Comparison of ENCODE assay signal across 9 cellular contexts in genomic region chr17:81322271-81323082, GRCh38. TPM values are rescaled to one million over a fixed set of nuclear protein-coding genes. Genes with fewer than 3 reads are reported as not detected.
DNase-seq lines count a peak whose midpoint lies in the region; ATAC-seq, FAIRE-seq and TF ChIP-seq lines count a peak whose summit lies in the region.
"Had no signal": no experiment of that assay in that cellular context is flagged by ENCODE, and none has a peak within 500 bp of the region (broad histone marks: within the 10 kb centered on the region; RNA-seq: fewer than 3 reads in every experiment).

No MANE protein-coding gene starts in this region.

- POLR2A ChIA-PET in MCF 10A (lab: Yijun Ruan, JAX): interaction anchor here (1.0 to 1.5 kb wide), 2 partner anchors 18 to 73 kb away, joined by 3 to 4 read pairs; partner anchors contain the start of gene BAHCC1
- POLR2A ChIA-PET in endothelial cell of umbilical vein (lab: Charles Lee): no interaction called here

- CTCF ChIA-PET in MCF 10A (lab: Yijun Ruan, JAX): interaction anchor here (1.0 kb wide), 1 partner anchor 13 kb away, joined by 3 read pairs; no protein-coding TSS in a partner anchor
- CTCF ChIA-PET in mammary epithelial cell (lab: Charles Lee; ENCODE audit: low non-redundant PET): no interaction called here
- CTCF ChIA-PET in endothelial cell of umbilical vein (lab: Charles Lee): interaction anchor here (0.9 to 1.0 kb wide), 2 partner anchors 13 to 67 kb away, joined by 3 to 4 read pairs; no protein-coding TSS in a partner anchor

- H3K4me1 ChIP-seq in mammary epithelial cell (ENCODE audit: insufficient read depth, low read length) (no peaks in the 10 kb centered on the region), endothelial cell of umbilical vein (ENCODE audit: control insufficient read depth, extremely low read depth, insufficient read depth, low read length) (no peaks in the 10 kb centered on the region)

- H2AFZ ChIP-seq in mammary epithelial cell (ENCODE audit: low read depth, low read length): no peak overlapping the region
- no peak overlapping the region for H2AFZ ChIP-seq in endothelial cell of umbilical vein (ENCODE audit: low read depth, low read length)

- no peaks in the 10 kb centered on the region for H3K9me3 Mint-ChIP-seq in MCF 10A (ENCODE audit: unreplicated experiment)
- H3K9me3 Mint-ChIP-seq: activated naive CD4-positive, alpha-beta T cell treated with anti-CD3 and anti-CD28 coated beads, Interleukin-2, amount 50 U/mL, for 24 hours had no signal

- intact Hi-C loops in MCF 10A (cut with micrococcal nuclease) (no loop called here), mammary epithelial cell (cut with micrococcal nuclease) (no loop called here), endothelial cell of umbilical vein (cut with micrococcal nuclease) (no loop called here)

- H3K9ac ChIP-seq in mammary epithelial cell (ENCODE audit: insufficient read depth, low read length): no peak overlapping the region
- H3K9ac ChIP-seq in endothelial cell of umbilical vein (replicated peaks; ENCODE audit: extremely low read depth, insufficient read depth, low read length): no peak overlapping the region

- TF ChIP-seq CTCF in MCF 10A (IDR thresholded peaks at IDR 0.05; ENCODE audit: unreplicated experiment) (no peak), mammary epithelial cell (conservative IDR thresholded peaks at IDR 0.05 in 1 of 2, IDR thresholded peaks at IDR 0.05 in 1 of 2; ENCODE audit: extremely low read depth in 1 of 2, insufficient read depth in 1 of 2, low read depth in 1 of 2, low read length in 2 of 2) (peak in 1 of 2 donors; percentile 33), endothelial cell of umbilical vein (IDR thresholded peaks at IDR 0.05; ENCODE audit: extremely low read depth in 1 of 2, insufficient read depth in 1 of 2, low read depth in 1 of 2, low read length in 2 of 2) (peak; percentile 21 to 27), omental fat pad (IDR thresholded peaks at IDR 0.05) (no peak)

- H3K36me3 ChIP-seq in mammary epithelial cell (ENCODE audit: insufficient read depth, low read length) (no peaks in the 10 kb centered on the region), endothelial cell of umbilical vein (ENCODE audit: control insufficient read depth in 2 of 2, extremely low read depth in 1 of 2, insufficient read depth in 2 of 2, low read length in 2 of 2) (no peaks in the 10 kb centered on the region)

- dilution Hi-C loops in mammary epithelial cell (cut with HindIII; ENCODE audit: low sequenced_read_pairs): no loop called here
- dilution Hi-C loops in endothelial cell of umbilical vein (cut with MboI; ENCODE audit: extremely low pct_ligation_motif_present, low sequenced_read_pairs): no loop called here

- H3K27ac ChIP-seq in mammary epithelial cell (ENCODE audit: insufficient read depth, low read depth, low read length) (no peak overlapping the region), endothelial cell of umbilical vein (ENCODE audit: insufficient read depth, low read depth, low read length) (no peak overlapping the region)

- no peaks in the 10 kb centered on the region for H3K27me3 ChIP-seq in mammary epithelial cell (ENCODE audit: insufficient read depth, low read length)
- peaks cover 0 to 2% of the 10 kb centered on the region in 2 experiments for H3K27me3 ChIP-seq in endothelial cell of umbilical vein (ENCODE audit: control insufficient read depth in 2 of 2, insufficient read depth in 2 of 2, low read length in 2 of 2)

- no peak overlapping the region for H3K27ac Mint-ChIP-seq in MCF 10A (ENCODE audit: low read depth, unreplicated experiment)
- H3K27ac Mint-ChIP-seq: activated naive CD4-positive, alpha-beta T cell treated with anti-CD3 and anti-CD28 coated beads, Interleukin-2, amount 50 U/mL, for 24 hours had no signal

- H3K27me3 Mint-ChIP-seq in MCF 10A (ENCODE audit: insufficient read depth, unreplicated experiment): no peaks in the 10 kb centered on the region
- H3K27me3 Mint-ChIP-seq: activated naive CD4-positive, alpha-beta T cell treated with anti-CD3 and anti-CD28 coated beads, Interleukin-2, amount 50 U/mL, for 24 hours had no signal

- no peaks in the 10 kb centered on the region for H3K9me1 ChIP-seq in endothelial cell of umbilical vein (replicated peaks; ENCODE audit: control insufficient read depth, extremely low read depth, insufficient read depth, low read length)

- 100% methylated on average over 9 of the region's 34 CpGs for WGBS in mammary epithelial cell (ENCODE audit: low coverage, missing lambda C conversion rate)

- H3K36me3 Mint-ChIP-seq in MCF 10A (ENCODE audit: insufficient read depth, unreplicated experiment): no peaks in the 10 kb centered on the region
- H3K36me3 Mint-ChIP-seq: activated naive CD4-positive, alpha-beta T cell treated with anti-CD3 and anti-CD28 coated beads, Interleukin-2, amount 50 U/mL, for 24 hours had no signal

- H3K4me3 ChIP-seq in mammary epithelial cell (replicated peaks in 1 of 3; ENCODE audit: insufficient read depth in 1 of 3, low read depth in 2 of 3, low read length in 3 of 3) (no peak overlapping the region), endothelial cell of umbilical vein (replicated peaks in 1 of 3; ENCODE audit: insufficient read depth in 1 of 3, low read depth in 1 of 3, low read length in 3 of 3) (no peak overlapping the region)

- TF ChIP-seq POLR2A in endothelial cell of umbilical vein (IDR thresholded peaks at IDR 0.05; ENCODE audit: low read depth, low read length): no peak

- FAIRE-seq in endothelial cell of umbilical vein (lab: Jason Lieb, UNC): no peak

- peak; percentile 47 for DNase-seq in MCF 10A (ENCODE audit: unreplicated experiment)
- no peak for DNase-seq in mammary epithelial cell
- peak; percentile 21 for DNase-seq in T follicular helper cell (ENCODE audit: low read depth)
- DNase-seq in endothelial cell of umbilical vein (ENCODE audit: low read depth, low spot score): no peak
- DNase-seq in stimulated activated CD8-positive, alpha-beta memory T cell treated with anti-CD3 and anti-CD28 coated beads, Interleukin-4, amount 100 ng/mL, for 48 hours: peak; percentile 76
- no peak for DNase-seq in NK-92 treated with Interleukin-12 subunit alpha and Interleukin-12 subunit beta, amount 100 ng/mL, for 24 hours (lab: John Stamatoyannopoulos, UW)
- no peak for DNase-seq in omental fat pad (ENCODE audit: low spot score)

- H3K79me2 ChIP-seq in mammary epithelial cell (ENCODE audit: insufficient read depth, low read length) (no peaks in the 10 kb centered on the region), endothelial cell of umbilical vein (ENCODE audit: control insufficient read depth, insufficient read depth, low read length) (no peaks in the 10 kb centered on the region)

- H3K4me1 Mint-ChIP-seq in MCF 10A (ENCODE audit: insufficient read depth, unreplicated experiment): peaks cover 5% of the 10 kb centered on the region
- H3K4me1 Mint-ChIP-seq: activated naive CD4-positive, alpha-beta T cell treated with anti-CD3 and anti-CD28 coated beads, Interleukin-2, amount 50 U/mL, for 24 hours had no signal

- no peak for ATAC-seq in GM18517 (IDR thresholded peaks at IDR 0.05; ENCODE audit: unreplicated experiment)
- ATAC-seq in omental fat pad (ENCODE audit: low FRiP score): no peak

- no peaks in the 10 kb centered on the region for H4K20me1 ChIP-seq in mammary epithelial cell (ENCODE audit: insufficient read depth, low read length)
- H4K20me1 ChIP-seq in endothelial cell of umbilical vein (replicated peaks; ENCODE audit: control insufficient read depth, extremely low read depth, insufficient read depth, low read length): no peaks in the 10 kb centered on the region

- no peak overlapping the region for H3K4me3 Mint-ChIP-seq in MCF 10A (ENCODE audit: unreplicated experiment)
- H3K4me3 Mint-ChIP-seq: activated naive CD4-positive, alpha-beta T cell treated with anti-CD3 and anti-CD28 coated beads, Interleukin-2, amount 50 U/mL, for 24 hours had no signal

- H3K4me2 ChIP-seq in mammary epithelial cell (ENCODE audit: insufficient read depth, low read depth, low read length): no peak overlapping the region
- no peak overlapping the region for H3K4me2 ChIP-seq in endothelial cell of umbilical vein (ENCODE audit: insufficient read depth, low read length)

- in situ Hi-C loops in mammary epithelial cell (cut with MboI; ENCODE audit: low sequenced_read_pairs in 2 of 2): no loop called here

- H3K9me3 ChIP-seq in mammary epithelial cell (replicated peaks; ENCODE audit: insufficient read depth, low read length) (no peaks in the 10 kb centered on the region), endothelial cell of umbilical vein (replicated peaks; ENCODE audit: control insufficient read depth, insufficient read depth, low read length) (no peaks in the 10 kb centered on the region)

- no TSS peak for BruUV-seq in MCF 10A (replicated peaks; lab: Mats Ljungman, UMichigan)
- no TSS peak for BruUV-seq in mammary epithelial cell (replicated peaks; lab: Mats Ljungman, UMichigan)
- BruUV-seq in endothelial cell of umbilical vein (replicated peaks; lab: Mats Ljungman, UMichigan): no TSS peak

TF ChIP-seq in endothelial cell of umbilical vein, 7 proteins besides CTCF, POLR2A, EP300 and RAD21:
- TF ChIP-seq EZH2 (IDR thresholded peaks at IDR 0.05; ENCODE audit: borderline replicate concordance, low read depth, low read length, severe bottlenecking): no peak

RNA-seq across cellular contexts. Expression of gene SLC38A10, which starts 27.4 kb away (rescaled TPM):
- total RNA-seq in MCF 10A (2022) (98.2 and 108 TPM in 2 replicates), mammary epithelial cell (10 to 100 TPM; 36.5 to 71.7 TPM), endothelial cell of umbilical vein (109 and 113 TPM in 2 replicates), omental fat pad (100 to 1,000 TPM in 1 of 4 donors, 10 to 100 TPM in 3; 61.2 to 126 (median 75.6) TPM)
- polyA plus RNA-seq in mammary epithelial cell (30.5 TPM), endothelial cell of umbilical vein (72.7 and 100 TPM in 2 replicates)
- polyA minus RNA-seq in mammary epithelial cell (28.5 TPM), endothelial cell of umbilical vein (78.2 and 115 TPM in 2 replicates)
- 50.5 and 59.4 TPM in 2 replicates for polyA plus RNA-seq in endothelial cell of umbilical vein (2011; cell fraction: cytosol; rRNA removed)
- 74.5 and 86.9 TPM in 2 replicates for polyA plus RNA-seq in endothelial cell of umbilical vein (2011; cell fraction: nucleus; rRNA removed)
- 50.5 and 59.2 TPM in 2 replicates for polyA plus RNA-seq in endothelial cell of umbilical vein (2012)
- polyA minus RNA-seq in endothelial cell of umbilical vein (2011; cell fraction: cytosol; rRNA and poly(A)+ RNA removed): 58.9 TPM
- 42.9 and 57.6 TPM in 2 replicates for polyA minus RNA-seq in endothelial cell of umbilical vein (2011; cell fraction: nucleus; rRNA and poly(A)+ RNA removed)

Comparison
In these comparisons a context has a peak if more than half of its experiments do, and no peak if none do; other contexts are left out.
1. DNase-seq: peak in MCF 10A (single experiment), T follicular helper cell (single experiment) and stimulated activated CD8-positive, alpha-beta memory T cell treated with anti-CD3 and anti-CD28 coated beads, Interleukin-4, amount 100 ng/mL, for 48 hours (single experiment); none in mammary epithelial cell (single experiment), endothelial cell of umbilical vein (single experiment), NK-92 treated with Interleukin-12 subunit alpha and Interleukin-12 subunit beta, amount 100 ng/mL, for 24 hours (single experiment) and omental fat pad (single experiment).
2. CTCF ChIP-seq: peak in endothelial cell of umbilical vein (2 of 2); none in MCF 10A (single experiment) and omental fat pad (0 of 3).